Comparison of ENCODE assay signal across 14 cellular contexts in the genomic region with DNA sequence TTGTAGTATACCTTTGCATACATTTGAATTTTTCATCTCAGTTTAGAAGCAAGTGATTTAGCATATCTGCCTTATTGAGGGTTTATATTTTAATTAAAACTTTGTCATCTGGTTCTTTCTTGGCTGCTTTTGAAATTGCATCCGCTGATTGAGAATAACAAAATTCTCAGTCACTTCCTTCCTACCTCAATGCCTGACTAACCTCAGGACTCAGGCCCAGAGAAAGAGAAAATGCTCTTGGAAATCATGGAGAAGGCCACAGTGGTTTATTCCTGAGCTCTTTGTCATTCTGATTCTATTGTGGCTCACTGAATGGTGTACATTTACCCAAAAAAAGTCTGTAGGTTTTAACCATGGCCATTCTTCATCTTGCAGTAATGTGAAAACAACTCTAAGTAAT.
DNase-seq lines count a peak whose midpoint lies in the region; TF ChIP-seq lines count a peak whose summit lies in the region.
"Had no signal": no experiment of that assay in that cellular context is flagged by ENCODE, and none has a peak within 500 bp of the region (broad histone marks: within the 10 kb centered on the region; RNA-seq: fewer than 3 reads in every experiment).

No MANE protein-coding gene starts in this region.

- H4K8ac ChIP-seq in neuronal stem cell (ENCODE audit: low read depth, low read length), result no peak overlapping the region

- no peak overlapping the region for H3K18ac ChIP-seq in neuronal stem cell (ENCODE audit: low read length)

- no peak overlapping the region for H3K14ac ChIP-seq in neuronal stem cell (ENCODE audit: low read length)

- WGBS in endodermal cell (ENCODE audit: insufficient coverage in 1 of 2, insufficient read length in 1 of 2), 2 experiments, result 76% methylated on average over 1 of the region's 1 CpG; no CpG with 5 or more reads in 1 of the 2 experiments
- no CpG with 5 or more reads among the region's 1 CpG for WGBS in neuronal stem cell (ENCODE audit: extremely low coverage in 2 of 2, insufficient read length in 2 of 2, insufficient replicate concordance in 1 of 2), 2 donors

- H3K79me1 ChIP-seq in neuronal stem cell (ENCODE audit: low read depth, low read length), result no peaks in the 10 kb centered on the region

- H3K4me1 ChIP-seq in endodermal cell (ENCODE audit: control insufficient read depth, insufficient read depth, low read length) (peaks cover 12% of the 10 kb centered on the region), neuronal stem cell (ENCODE audit: control insufficient read depth in 2 of 2, insufficient read depth in 1 of 2, low read depth in 1 of 2, low read length in 2 of 2) (peaks cover 2 to 5% of the 10 kb centered on the region in 2 donors)
- H3K4me1 ChIP-seq: lower lobe of right lung had no signal

- H3K27ac ChIP-seq in endodermal cell (ENCODE audit: low read depth, low read length) (peak overlapping the region; percentile 36), neuronal stem cell (replicated peaks; ENCODE audit: low read length) (no peak overlapping the region)
- H3K27ac ChIP-seq: dorsolateral prefrontal cortex, lower lobe of right lung had no signal

- DNase-seq in DMS53 (lab: John Stamatoyannopoulos, UW) (peak; percentile 22), DMS53 treated with DMSO at 0.1 percent for 48 hours (lab: John Stamatoyannopoulos, UW; ENCODE audit: unreplicated experiment) (no peak), NCI-H526 (lab: John Stamatoyannopoulos, UW) (peak; percentile 16 to 32), endodermal cell (no peak), neuronal stem cell (ENCODE audit: low spot score) (no peak), GM19240 (ENCODE audit: insufficient read length, low spot score) (no peak), NCI-H510A (lab: John Stamatoyannopoulos, UW) (no peak)
- DNase-seq in activated naive CD4-positive, alpha-beta T cell treated with anti-CD3 and anti-CD28 coated beads for 36 hours, result no peak
- DNase-seq: activated CD4-positive, alpha-beta T cell treated with anti-CD3 and anti-CD28 coated beads, Interleukin-2, amount 50 U/mL, for 4 hours; dorsolateral prefrontal cortex; lower lobe of right lung; nephron progenitor cell; stimulated activated CD4-positive, alpha-beta T cell treated with anti-CD3 and anti-CD28 coated beads, Interleukin-4, amount 100 ng/mL, for 1 hour had no signal

- no peak for TF ChIP-seq CTCF in endodermal cell (conservative IDR thresholded peaks at IDR 0.05)

- H2BK120ac ChIP-seq in neuronal stem cell (ENCODE audit: low read depth, low read length), result no peak overlapping the region

- H3K4me3 Mint-ChIP-seq in endodermal cell, result no peak overlapping the region
- H3K4me3 Mint-ChIP-seq in activated naive CD4-positive, alpha-beta T cell treated with anti-CD3 and anti-CD28 coated beads for 36 hours, result no peak overlapping the region
- H3K4me3 Mint-ChIP-seq: nephron progenitor cell had no signal

- no peak overlapping the region for H3K23ac ChIP-seq in neuronal stem cell (ENCODE audit: low read depth, low read length, poor library complexity)

- H2AK5ac ChIP-seq in neuronal stem cell (ENCODE audit: low read depth, low read length), result no peak overlapping the region

- H3K27me3 Mint-ChIP-seq in endodermal cell (ENCODE audit: insufficient read depth), result no peaks in the 10 kb centered on the region
- H3K27me3 Mint-ChIP-seq in activated naive CD4-positive, alpha-beta T cell treated with anti-CD3 and anti-CD28 coated beads for 36 hours (ENCODE audit: low read depth), result peaks cover 3% of the 10 kb centered on the region

- intact Hi-C loops in activated naive CD4-positive, alpha-beta T cell treated with anti-CD3 and anti-CD28 coated beads for 36 hours (cut with micrococcal nuclease), result no loop called here

- no peak overlapping the region for H3K4me2 ChIP-seq in neuronal stem cell (ENCODE audit: insufficient read depth, low read length, poor library complexity, severe bottlenecking)

- H3K9me3 Mint-ChIP-seq in endodermal cell, result peaks cover 7% of the 10 kb centered on the region
- no peaks in the 10 kb centered on the region for H3K9me3 Mint-ChIP-seq in activated naive CD4-positive, alpha-beta T cell treated with anti-CD3 and anti-CD28 coated beads for 36 hours

- peak overlapping the region; percentile 94 for H3K27ac Mint-ChIP-seq in endodermal cell
- H3K27ac Mint-ChIP-seq in activated naive CD4-positive, alpha-beta T cell treated with anti-CD3 and anti-CD28 coated beads for 36 hours, result no peak overlapping the region
- H3K27ac Mint-ChIP-seq: nephron progenitor cell had no signal

- H3K9ac ChIP-seq in endodermal cell (ENCODE audit: extremely low read depth, low read length, poor library complexity, severe bottlenecking) (no peak overlapping the region), neuronal stem cell (ENCODE audit: low read depth, low read length, poor library complexity) (no peak overlapping the region)

- no peak overlapping the region for H2BK12ac ChIP-seq in neuronal stem cell (ENCODE audit: low read length)

- peaks cover 6% of the 10 kb centered on the region for H3K36me3 Mint-ChIP-seq in endodermal cell (ENCODE audit: low read depth)
- H3K36me3 Mint-ChIP-seq in activated naive CD4-positive, alpha-beta T cell treated with anti-CD3 and anti-CD28 coated beads for 36 hours (ENCODE audit: low read depth), result no peaks in the 10 kb centered on the region

- no peak overlapping the region for H3K4me3 ChIP-seq in endodermal cell (ENCODE audit: low read length)
- H3K4me3 ChIP-seq in neuronal stem cell (ENCODE audit: low read length in 2 of 2), result no peak overlapping the region
- H3K4me3 ChIP-seq: dorsolateral prefrontal cortex, HAP-1, lower lobe of right lung had no signal

- no peaks in the 10 kb centered on the region for H3K36me3 ChIP-seq in endodermal cell (ENCODE audit: control insufficient read depth, insufficient read depth, low read length)
- no peaks in the 10 kb centered on the region for H3K36me3 ChIP-seq in neuronal stem cell (replicated peaks in 1 of 2; ENCODE audit: control insufficient read depth in 2 of 2, insufficient read depth in 2 of 2, low read length in 2 of 2)
- H3K36me3 ChIP-seq: HAP-1, lower lobe of right lung had no signal

- CTCF ChIA-PET in activated naive CD4-positive, alpha-beta T cell treated with anti-CD3 and anti-CD28 coated beads for 36 hours (lab: Charles Lee), result no interaction called here

- peak overlapping the region; percentile 64 for H2AFZ ChIP-seq in neuronal stem cell (ENCODE audit: low read length)

- H2BK15ac ChIP-seq in neuronal stem cell (ENCODE audit: low read length), result no peak overlapping the region

- H4K91ac ChIP-seq in neuronal stem cell (ENCODE audit: low read depth, low read length, poor library complexity), result no peak overlapping the region

- H3K9me3 ChIP-seq in endodermal cell (ENCODE audit: control insufficient read depth, low read length), result peaks cover 27% of the 10 kb centered on the region
- H3K9me3 ChIP-seq in neuronal stem cell (replicated peaks in 1 of 2; ENCODE audit: control insufficient read depth in 2 of 2, insufficient read depth in 1 of 2, low read depth in 1 of 2, low read length in 2 of 2), result no peaks in the 10 kb centered on the region
- H3K9me3 ChIP-seq: HAP-1, lower lobe of right lung had no signal

- peaks cover 28% of the 10 kb centered on the region for H3K4me1 Mint-ChIP-seq in endodermal cell
- H3K4me1 Mint-ChIP-seq in activated naive CD4-positive, alpha-beta T cell treated with anti-CD3 and anti-CD28 coated beads for 36 hours (ENCODE audit: low read depth), result no peaks in the 10 kb centered on the region
- H3K4me1 Mint-ChIP-seq: nephron progenitor cell had no signal

- H3K4ac ChIP-seq in neuronal stem cell (ENCODE audit: low read length), result no peak overlapping the region

- no peak overlapping the region for H2BK5ac ChIP-seq in neuronal stem cell (ENCODE audit: low read length)

- H3K27me3 ChIP-seq in endodermal cell (ENCODE audit: control insufficient read depth, insufficient read depth, low read length, poor library complexity, severe bottlenecking) (no peaks in the 10 kb centered on the region), neuronal stem cell (ENCODE audit: control insufficient read depth in 3 of 3, insufficient read depth in 3 of 3, low read depth in 1 of 3, low read length in 3 of 3) (no peaks in the 10 kb centered on the region)
- H3K27me3 ChIP-seq: dorsolateral prefrontal cortex had no signal

Comparison
In these comparisons a context has a peak if more than half of its experiments do, and no peak if none do; other contexts are left out.
1. DNase-seq: peak in DMS53 (single experiment) and NCI-H526 (2 of 2); none in DMS53 treated with DMSO at 0.1 percent for 48 hours (single experiment), endodermal cell (single experiment), neuronal stem cell (single experiment), activated naive CD4-positive, alpha-beta T cell treated with anti-CD3 and anti-CD28 coated beads for 36 hours (single experiment), GM19240 (single experiment) and NCI-H510A (single experiment).